20 cellular contexts compared by ENCODE assay signal in genomic region chr11:104451193-104451592, GRCh38.
DNase-seq lines count a peak whose midpoint lies in the region; ATAC-seq, FAIRE-seq and TF ChIP-seq lines count a peak whose summit lies in the region.
"Had no signal": no experiment of that assay in that cellular context is flagged by ENCODE, and none has a peak within 500 bp of the region (broad histone marks: within the 10 kb centered on the region; RNA-seq: fewer than 3 reads in every experiment).

No MANE protein-coding gene starts in this region.

- DNase-seq in NCI-H226 (peak; percentile 47), K562 (ENCODE audit: extremely low read depth in 1 of 4, low spot score in 3 of 4) (no peak), Right ventricle myocardium superior (peak; percentile 46), mucosa of gallbladder (ENCODE audit: low spot score) (peak; percentile 11), hypothalamus (lab: John Stamatoyannopoulos, UW) (no peak), natural killer cell (no peak)
- DNase-seq in activated T-cell treated with anti-CD3 and anti-CD28 coated beads, Interleukin-2, amount 50 U/mL, for 4 hours, result no peak
- DNase-seq in stimulated activated CD4-positive, alpha-beta T cell treated with anti-CD3 and anti-CD28 coated beads, Interleukin-15, amount 100 ng/mL, for 24 hours, result no peak
- DNase-seq: activated B cell treated with CpG ODN at 0.5 μM for 24 hours; AML-193; COR-L47; KG1; NCI-H1092 treated with DMSO at 0.1 percent for 48 hours; NCI-H2081 treated with DMSO at 0.1 percent for 48 hours; retina; RPMI8226; stimulated activated naive B cell treated with anti-CD40 and anti-IgM and Interleukin-4, amounts not matched to agents 10 μg/mL and 1 μg/mL and 100 μg/mL, for 72 hours had no signal

- peak overlapping the region; percentile 55; the same call in 1 of the 2 replicates for H2AFZ ChIP-seq in K562 (ENCODE audit: low read depth, low read length)

- no peak overlapping the region for H3K27ac ChIP-seq in K562 (ENCODE audit: extremely low read depth, low read depth, low read length)

- H3K9me1 ChIP-seq in K562 (ENCODE audit: control insufficient read depth, insufficient read depth, low read length), result no peaks in the 10 kb centered on the region

- intact Hi-C loops in K562 (cut with micrococcal nuclease), result no loop called here
- intact Hi-C loops in Right ventricle myocardium superior (cut with DNase I), result no loop called here
- intact Hi-C loops in natural killer cell (cut with micrococcal nuclease), result no loop called here

- TF ChIP-seq CTCF in K562 (IDR thresholded peaks at IDR 0.05 in 2 of 3, conservative IDR thresholded peaks at IDR 0.05 in 1 of 3; ENCODE audit: insufficient read depth in 2 of 3, low read depth in 1 of 3, low read length in 3 of 3) (no peak), natural killer cell (IDR thresholded peaks at IDR 0.05) (no peak)

- no peak overlapping the region for H3K4me3 Mint-ChIP-seq in natural killer cell
- no peak overlapping the region for H3K4me3 Mint-ChIP-seq in activated T-cell treated with anti-CD3 and anti-CD28 coated beads, Interleukin-2, amount 50 U/mL, for 4 hours
- H3K4me3 Mint-ChIP-seq: activated B cell treated with CpG ODN at 0.5 μM for 24 hours; activated naive CD8-positive, alpha-beta T cell; activated T-helper 1 cell treated with anti-CD3 and anti-CD28 coated beads, Interleukin-12 subunit alpha, Interleukin-12 subunit beta, Interleukin-2, Interleukin-4 antibody, amounts not matched to agents 30 ng/mL and 10 ng/mL and 1 ng/mL, durations not matched to agents 14 hours and 24 hours and 36 hours; stimulated activated naive B cell treated with anti-CD40 and anti-IgM and Interleukin-4, amounts not matched to agents 10 μg/mL and 1 μg/mL and 100 μg/mL, for 72 hours; T-helper 1 cell treated with Interleukin-12 subunit alpha and Interleukin-12 subunit beta and Interleukin-4 antibody, amounts not matched to agents 30 μg/mL and 1 μg/mL, for 36 hours had no signal

- no TSS peak for BruUV-seq in K562 (replicated peaks; lab: Mats Ljungman, UMichigan)

- H3K4me1 ChIP-seq in K562 (replicated peaks in 1 of 2; ENCODE audit: control insufficient read depth in 2 of 2, insufficient read depth in 2 of 2, low read length in 2 of 2), result no peaks in the 10 kb centered on the region

- no peak for TF ChIP-seq EP300 in K562 (IDR thresholded peaks at IDR 0.05; ENCODE audit: low read length)

- POLR2A ChIA-PET in K562 (lab: Yijun Ruan, JAX), result no interaction called here

- in situ Hi-C loops in K562 (cut with MboI), result no loop called here

- no peak for TF ChIP-seq POLR2A in K562 (conservative IDR thresholded peaks at IDR 0.05)

- no peaks in the 10 kb centered on the region for H3K27me3 Mint-ChIP-seq in natural killer cell (ENCODE audit: low read depth in 2 of 2)
- no peaks in the 10 kb centered on the region for H3K27me3 Mint-ChIP-seq in activated T-cell treated with anti-CD3 and anti-CD28 coated beads, Interleukin-2, amount 50 U/mL, for 4 hours (ENCODE audit: low read depth)
- H3K27me3 Mint-ChIP-seq: activated B cell treated with CpG ODN at 0.5 μM for 24 hours had no signal

- no peaks in the 10 kb centered on the region for H3K36me3 ChIP-seq in K562 (ENCODE audit: control insufficient read depth, insufficient read depth, low read length)

- H3K27me3 ChIP-seq in K562 (ENCODE audit: control insufficient read depth in 2 of 2, insufficient read depth in 2 of 2, low read length in 2 of 2), result no peaks in the 10 kb centered on the region

- no peaks in the 10 kb centered on the region for H3K4me1 Mint-ChIP-seq in natural killer cell
- no peaks in the 10 kb centered on the region for H3K4me1 Mint-ChIP-seq in activated T-cell treated with anti-CD3 and anti-CD28 coated beads, Interleukin-2, amount 50 U/mL, for 4 hours (ENCODE audit: low read depth)
- H3K4me1 Mint-ChIP-seq: activated B cell treated with CpG ODN at 0.5 μM for 24 hours; stimulated activated naive B cell treated with anti-CD40 and anti-IgM and Interleukin-4, amounts not matched to agents 10 μg/mL and 1 μg/mL and 100 μg/mL, for 72 hours had no signal

- no peak overlapping the region for H3K27ac Mint-ChIP-seq in natural killer cell
- H3K27ac Mint-ChIP-seq: activated B cell treated with CpG ODN at 0.5 μM for 24 hours; activated naive CD8-positive, alpha-beta T cell; activated T-helper 1 cell treated with anti-CD3 and anti-CD28 coated beads, Interleukin-12 subunit alpha, Interleukin-12 subunit beta, Interleukin-2, Interleukin-4 antibody, amounts not matched to agents 30 ng/mL and 10 ng/mL and 1 ng/mL, durations not matched to agents 14 hours and 24 hours and 36 hours; stimulated activated naive B cell treated with anti-CD40 and anti-IgM and Interleukin-4, amounts not matched to agents 10 μg/mL and 1 μg/mL and 100 μg/mL, for 72 hours; T-helper 1 cell treated with Interleukin-12 subunit alpha and Interleukin-12 subunit beta and Interleukin-4 antibody, amounts not matched to agents 30 μg/mL and 1 μg/mL, for 36 hours had no signal

- H3K4me3 ChIP-seq in K562, result no peak overlapping the region

- CTCF ChIA-PET in K562 (lab: Yijun Ruan, JAX; ENCODE audit: low intra/inter-chr PET ratio), result no interaction called here

- FAIRE-seq in K562 (lab: Jason Lieb, UNC), result no peak

- H3K9me3 ChIP-seq in K562 (replicated peaks; ENCODE audit: control insufficient read depth, insufficient read depth, low read depth, low read length), result no peaks in the 10 kb centered on the region

- 5% methylated on average over 2 of the region's 2 CpGs for WGBS in K562 (ENCODE audit: insufficient coverage, low coverage, missing lambda C conversion rate)

- H3K79me2 ChIP-seq in K562 (ENCODE audit: control insufficient read depth, insufficient read depth, low read length), result no peaks in the 10 kb centered on the region

- ATAC-seq in K562, result no peak
- peak; percentile 98 for ATAC-seq in Right ventricle myocardium superior (ENCODE audit: poor library complexity)
- no peak for ATAC-seq in natural killer cell
- ATAC-seq in activated T-cell treated with anti-CD3 and anti-CD28 coated beads, Interleukin-2, amount 50 U/mL, for 4 hours, result no peak
- ATAC-seq: stimulated activated naive B cell treated with anti-CD40 and anti-IgM and Interleukin-4, amounts not matched to agents 10 μg/mL and 1 μg/mL and 100 μg/mL, for 72 hours had no signal

- TF ChIP-seq RAD21 in K562 (CRISPR knock-in tag; conservative IDR thresholded peaks at IDR 0.05 in 1 of 2, IDR thresholded peaks at IDR 0.05 in 1 of 2), result no peak

- H3K9me3 Mint-ChIP-seq in natural killer cell, result peaks cover 0 to 4% of the 10 kb centered on the region in 2 donors
- H3K9me3 Mint-ChIP-seq in activated T-cell treated with anti-CD3 and anti-CD28 coated beads, Interleukin-2, amount 50 U/mL, for 4 hours, result peaks cover 3% of the 10 kb centered on the region
- H3K9me3 Mint-ChIP-seq: activated T-helper 1 cell treated with anti-CD3 and anti-CD28 coated beads, Interleukin-12 subunit alpha, Interleukin-12 subunit beta, Interleukin-2, Interleukin-4 antibody, amounts not matched to agents 30 ng/mL and 10 ng/mL and 1 ng/mL, durations not matched to agents 14 hours and 24 hours and 36 hours; T-helper 1 cell treated with Interleukin-12 subunit alpha and Interleukin-12 subunit beta and Interleukin-4 antibody, amounts not matched to agents 30 μg/mL and 1 μg/mL, for 36 hours had no signal

- H3K4me2 ChIP-seq in K562 (ENCODE audit: insufficient read depth, low read length), result no peak overlapping the region

- H3K9ac ChIP-seq in K562 (ENCODE audit: insufficient read depth in 1 of 2, low read depth in 2 of 2, low read length in 2 of 2), result no peak overlapping the region

- no peaks in the 10 kb centered on the region for H3K36me3 Mint-ChIP-seq in natural killer cell
- H3K36me3 Mint-ChIP-seq in activated T-cell treated with anti-CD3 and anti-CD28 coated beads, Interleukin-2, amount 50 U/mL, for 4 hours (ENCODE audit: insufficient read depth), result no peaks in the 10 kb centered on the region
- H3K36me3 Mint-ChIP-seq: activated naive CD8-positive, alpha-beta T cell; stimulated activated naive B cell treated with anti-CD40 and anti-IgM and Interleukin-4, amounts not matched to agents 10 μg/mL and 1 μg/mL and 100 μg/mL, for 72 hours had no signal

- H4K20me1 ChIP-seq in K562 (replicated peaks; ENCODE audit: control insufficient read depth, insufficient read depth, low read length), result no peaks in the 10 kb centered on the region

TF ChIP-seq in K562, 482 proteins besides CTCF, POLR2A, EP300 and RAD21:
- TF ChIP-seq SNRNP70 (optimal IDR thresholded peaks at IDR 0.05; ENCODE audit: low read depth, low read length) (no peak), SPI1 (IDR thresholded peaks at IDR 0.05; ENCODE audit: borderline replicate concordance, low read depth, low read length) (no peak)
TF ChIP-seq in K562: peak in this region for 0.

Comparison
In these comparisons a context has a peak if more than half of its experiments do, and no peak if none do; other contexts are left out.
1. DNase-seq: peak in NCI-H226 (single experiment), Right ventricle myocardium superior (single experiment) and mucosa of gallbladder (single experiment); none in K562 (0 of 4), hypothalamus (0 of 51), natural killer cell (single experiment), activated T-cell treated with anti-CD3 and anti-CD28 coated beads, Interleukin-2, amount 50 U/mL, for 4 hours (single experiment) and stimulated activated CD4-positive, alpha-beta T cell treated with anti-CD3 and anti-CD28 coated beads, Interleukin-15, amount 100 ng/mL, for 24 hours (single experiment).